Comparison of ENCODE assay signal across 9 cellular contexts in genomic region chr2:170235860-170236638, GRCh38. TPM values are rescaled to one million over a fixed set of nuclear protein-coding genes. Genes with fewer than 3 reads are reported as not detected.
A peak's percentile ranks its signal among the peaks of the same experiment; 100 is the strongest.
DNase-seq lines count a peak whose midpoint lies in the region; ATAC-seq, FAIRE-seq and TF ChIP-seq lines count a peak whose summit lies in the region.
"Had no signal": no experiment of that assay in that cellular context is flagged by ENCODE, and none has a peak within 500 bp of the region (broad histone marks: within the 10 kb centered on the region; RNA-seq: fewer than 3 reads in every experiment).

No MANE protein-coding gene starts in this region.

- H3K9me3 Mint-ChIP-seq in astrocyte (ENCODE audit: unreplicated experiment) = no peaks in the 10 kb centered on the region

- TF ChIP-seq CTCF in HEK293 (tag by site-specific recombination; IDR thresholded peaks at IDR 0.05) (peak; percentile 54; the same call in 1 of the 2 replicates), astrocyte (IDR thresholded peaks at IDR 0.05; ENCODE audit: insufficient read depth, low read depth, low read length) (peak; percentile 48)

- FAIRE-seq in astrocyte (lab: Jason Lieb, UNC) = no peak

- no peaks in the 10 kb centered on the region for H3K4me1 ChIP-seq in HEK293 (ENCODE audit: control insufficient read depth, insufficient read depth, low read length)
- H3K4me1 ChIP-seq in astrocyte (ENCODE audit: insufficient read depth, low read length) = no peaks in the 10 kb centered on the region

- no peak overlapping the region for H3K9ac ChIP-seq in astrocyte (ENCODE audit: low read length)

- DNase-seq in DMS153 (lab: John Stamatoyannopoulos, UW) (peak; percentile 68), NCI-H460 (ENCODE audit: extremely low read depth, low read depth) (peak; percentile 59), astrocyte (ENCODE audit: low read depth) (peak; percentile 33), kidney glomerular epithelial cell (lab: John Stamatoyannopoulos, UW) (peak; percentile 22), cortex of kidney (lab: John Stamatoyannopoulos, UW) (no peak), 8988T (no peak)

- H3K27me3 ChIP-seq in astrocyte (ENCODE audit: insufficient read depth, low read length) = peaks cover 10% of the 10 kb centered on the region

- no peak overlapping the region for H3K4me3 Mint-ChIP-seq in astrocyte (ENCODE audit: unreplicated experiment)

- POLR2A ChIA-PET in HEK293 (lab: Yijun Ruan, JAX) = no interaction called here

- no peak for ATAC-seq in HG03460 (IDR thresholded peaks at IDR 0.05; ENCODE audit: unreplicated experiment)

- H3K36me3 ChIP-seq in HEK293 (ENCODE audit: control insufficient read depth in 2 of 2, insufficient read depth in 1 of 2, low read length in 2 of 2) (no peaks in the 10 kb centered on the region), astrocyte (ENCODE audit: insufficient read depth, low read length) (no peaks in the 10 kb centered on the region)

- no peaks in the 10 kb centered on the region for H3K4me1 Mint-ChIP-seq in astrocyte (ENCODE audit: low read depth, unreplicated experiment)

- H3K9me3 ChIP-seq in HEK293 (ENCODE audit: control insufficient read depth, insufficient read depth, low read depth, low read length) (no peaks in the 10 kb centered on the region), astrocyte (ENCODE audit: insufficient read depth, low read depth, low read length) (no peaks in the 10 kb centered on the region)

- no peak overlapping the region for H3K27ac ChIP-seq in HEK293 (ENCODE audit: extremely low read depth, low read depth, low read length)
- H3K27ac ChIP-seq in astrocyte (ENCODE audit: low read depth, low read length) = no peak overlapping the region
- H3K27ac ChIP-seq: skin epidermis had no signal

- CTCF ChIA-PET in HEK293 (lab: Yijun Ruan, JAX) = interaction anchor here (0.5 to 3.3 kb wide), 42 partner anchors 8 to 1832 kb away, joined by 3 to 18 read pairs (median 4); partner anchors contain the start of gene GAD1

- no peak overlapping the region for H3K4me2 ChIP-seq in astrocyte (ENCODE audit: low read length)

- H3K4me3 ChIP-seq in HEK293 (ENCODE audit: low read depth, low read length) = no peak overlapping the region
- no peak overlapping the region for H3K4me3 ChIP-seq in astrocyte (ENCODE audit: insufficient read depth, low read depth, low read length)
- H3K4me3 ChIP-seq: skin epidermis had no signal

- H2AFZ ChIP-seq in astrocyte (ENCODE audit: low read depth, low read length) = no peak overlapping the region

- H3K27ac Mint-ChIP-seq in astrocyte (ENCODE audit: unreplicated experiment) = no peak overlapping the region

- H3K36me3 Mint-ChIP-seq in astrocyte (ENCODE audit: low read depth, unreplicated experiment) = no peaks in the 10 kb centered on the region

- peaks cover 16% of the 10 kb centered on the region for H3K27me3 Mint-ChIP-seq in astrocyte (ENCODE audit: low read depth, unreplicated experiment)

- H3K79me2 ChIP-seq in astrocyte (ENCODE audit: insufficient read depth, low read length) = no peaks in the 10 kb centered on the region

- H4K20me1 ChIP-seq in astrocyte (ENCODE audit: insufficient read depth, low read length) = no peaks in the 10 kb centered on the region

TF ChIP-seq in HEK293, 187 proteins besides CTCF, POLR2A, EP300 and RAD21 (continues in another document):
- TF ChIP-seq ZSCAN18 (tag by site-specific recombination; IDR thresholded peaks at IDR 0.05) = no peak
- TF ChIP-seq ZNF660 (tag by site-specific recombination; IDR thresholded peaks at IDR 0.05) = peak; percentile 97
- no peak for TF ChIP-seq ZNF473 (tag by site-specific recombination; IDR thresholded peaks at IDR 0.05)
- TF ChIP-seq ZNF394 (tag by site-specific recombination; IDR thresholded peaks at IDR 0.05; ENCODE audit: borderline replicate concordance) = no peak
- no peak for TF ChIP-seq ZNF585B (tag by site-specific recombination; IDR thresholded peaks at IDR 0.05)
- TF ChIP-seq TSHZ1 (tag by site-specific recombination; IDR thresholded peaks at IDR 0.05; ENCODE audit: borderline replicate concordance) = no peak
- 0 out of 2 replicates have a peak, but pooled peaks have one; percentile 6 for TF ChIP-seq ZNF664 (tag by site-specific recombination; IDR thresholded peaks at IDR 0.05)
- no peak for TF ChIP-seq ZFP3 (tag by site-specific recombination; IDR thresholded peaks at IDR 0.05; ENCODE audit: low read depth)
- TF ChIP-seq ZNF654 (tag by site-specific recombination; IDR thresholded peaks at IDR 0.05; ENCODE audit: low read depth) = peak; percentile 89
- TF ChIP-seq ZNF596 (tag by site-specific recombination; IDR thresholded peaks at IDR 0.05) = no peak
- no peak for TF ChIP-seq MZF1 (tag by site-specific recombination; IDR thresholded peaks at IDR 0.05; ENCODE audit: borderline replicate concordance)
- no peak for TF ChIP-seq ZNF768 (tag by site-specific recombination; IDR thresholded peaks at IDR 0.05)
- TF ChIP-seq ZSCAN5A (tag by site-specific recombination; IDR thresholded peaks at IDR 0.05) = no peak
- TF ChIP-seq ZNF266 (tag by site-specific recombination; IDR thresholded peaks at IDR 0.05; ENCODE audit: low read depth) = no peak
- TF ChIP-seq ZNF626 (tag by site-specific recombination; IDR thresholded peaks at IDR 0.05) = no peak
- no peak for TF ChIP-seq SCRT1 (tag by site-specific recombination; IDR thresholded peaks at IDR 0.05; ENCODE audit: borderline replicate concordance)
- no peak for TF ChIP-seq ZXDB (tag by site-specific recombination; IDR thresholded peaks at IDR 0.05)
- no peak for TF ChIP-seq ZNF623 (tag by site-specific recombination; IDR thresholded peaks at IDR 0.05)
- TF ChIP-seq INSM2 (tag by site-specific recombination; IDR thresholded peaks at IDR 0.05) = no peak

RNA-seq across cellular contexts. Expression of gene MYO3B, which starts 58.1 kb away (rescaled TPM):
- total RNA-seq in NCI-H460 (2014; rRNA removed; shearing (Covaris generic)) = not detected in 2 replicates
- polyA plus RNA-seq in NCI-H460 (2014; cell fraction: nucleus; rRNA removed) = not detected in 2 replicates
- not detected in 2 replicates for total RNA-seq in astrocyte

Comparison
In these comparisons a context has a peak if more than half of its experiments do, and no peak if none do; other contexts are left out.
1. DNase-seq: peak in DMS153 (single experiment), NCI-H460 (single experiment), astrocyte (single experiment) and kidney glomerular epithelial cell (single experiment); none in cortex of kidney (single experiment) and 8988T (single experiment).